Comparison of ENCODE assay signal across 1 cellular context in the genomic region with DNA sequence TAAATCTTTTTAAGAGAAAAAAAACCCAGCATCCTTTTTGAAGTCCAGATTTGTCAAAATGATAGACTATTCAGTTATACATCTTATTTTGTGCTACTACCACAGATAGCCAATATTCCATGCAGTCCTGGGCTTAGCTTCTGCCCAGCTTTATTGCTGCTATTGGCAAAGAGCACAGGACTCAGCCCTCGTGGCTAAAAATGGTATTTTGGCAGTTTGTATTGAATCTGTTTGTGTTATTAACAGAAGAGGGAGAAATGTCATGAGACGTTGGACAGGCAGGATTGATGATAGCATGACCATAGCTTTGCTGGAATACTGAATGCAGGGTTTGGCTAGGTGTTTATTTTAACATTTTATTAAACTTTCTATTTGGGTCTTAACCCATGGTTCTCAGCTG.
TF ChIP-seq lines count a peak whose summit lies in the region.

No MANE protein-coding gene starts in this region.

TF ChIP-seq in SK-N-SH, 30 proteins besides CTCF, POLR2A, EP300 and RAD21:
- TF ChIP-seq TCF12 (IDR thresholded peaks at IDR 0.05) = no peak
- TF ChIP-seq GABPA (IDR thresholded peaks at IDR 0.05; ENCODE audit: low read depth) = no peak
- no peak for TF ChIP-seq MEF2A (IDR thresholded peaks at IDR 0.05; ENCODE audit: borderline replicate concordance, low read depth)
- TF ChIP-seq, protein P1, sequence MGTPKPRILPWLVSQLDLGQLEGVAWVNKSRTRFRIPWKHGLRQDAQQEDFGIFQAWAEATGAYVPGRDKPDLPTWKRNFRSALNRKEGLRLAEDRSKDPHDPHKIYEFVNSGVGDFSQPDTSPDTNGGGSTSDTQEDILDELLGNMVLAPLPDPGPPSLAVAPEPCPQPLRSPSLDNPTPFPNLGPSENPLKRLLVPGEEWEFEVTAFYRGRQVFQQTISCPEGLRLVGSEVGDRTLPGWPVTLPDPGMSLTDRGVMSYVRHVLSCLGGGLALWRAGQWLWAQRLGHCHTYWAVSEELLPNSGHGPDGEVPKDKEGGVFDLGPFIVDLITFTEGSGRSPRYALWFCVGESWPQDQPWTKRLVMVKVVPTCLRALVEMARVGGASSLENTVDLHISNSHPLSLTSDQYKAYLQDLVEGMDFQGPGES (IDR thresholded peaks at IDR 0.05; ENCODE audit: low read depth, low read length) = no peak
- TF ChIP-seq, protein P2, sequence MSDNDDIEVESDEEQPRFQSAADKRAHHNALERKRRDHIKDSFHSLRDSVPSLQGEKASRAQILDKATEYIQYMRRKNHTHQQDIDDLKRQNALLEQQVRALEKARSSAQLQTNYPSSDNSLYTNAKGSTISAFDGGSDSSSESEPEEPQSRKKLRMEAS (IDR thresholded peaks at IDR 0.05; ENCODE audit: low read depth) = no peak
- TF ChIP-seq SIN3A (IDR thresholded peaks at IDR 0.05; ENCODE audit: borderline replicate concordance, low read depth, low read length) = no peak
- TF ChIP-seq POLR2AphosphoS5 (IDR thresholded peaks at IDR 0.05; ENCODE audit: low read depth, low read length) = no peak
- no peak for TF ChIP-seq SMC3 (IDR thresholded peaks at IDR 0.05; ENCODE audit: low read depth, low read length)
- no peak for TF ChIP-seq YY1 (IDR thresholded peaks at IDR 0.05; ENCODE audit: low read depth)
- no peak for TF ChIP-seq JUND (IDR thresholded peaks at IDR 0.05)
